Comparison of ENCODE assay signal across 9 cellular contexts in the genomic region with DNA sequence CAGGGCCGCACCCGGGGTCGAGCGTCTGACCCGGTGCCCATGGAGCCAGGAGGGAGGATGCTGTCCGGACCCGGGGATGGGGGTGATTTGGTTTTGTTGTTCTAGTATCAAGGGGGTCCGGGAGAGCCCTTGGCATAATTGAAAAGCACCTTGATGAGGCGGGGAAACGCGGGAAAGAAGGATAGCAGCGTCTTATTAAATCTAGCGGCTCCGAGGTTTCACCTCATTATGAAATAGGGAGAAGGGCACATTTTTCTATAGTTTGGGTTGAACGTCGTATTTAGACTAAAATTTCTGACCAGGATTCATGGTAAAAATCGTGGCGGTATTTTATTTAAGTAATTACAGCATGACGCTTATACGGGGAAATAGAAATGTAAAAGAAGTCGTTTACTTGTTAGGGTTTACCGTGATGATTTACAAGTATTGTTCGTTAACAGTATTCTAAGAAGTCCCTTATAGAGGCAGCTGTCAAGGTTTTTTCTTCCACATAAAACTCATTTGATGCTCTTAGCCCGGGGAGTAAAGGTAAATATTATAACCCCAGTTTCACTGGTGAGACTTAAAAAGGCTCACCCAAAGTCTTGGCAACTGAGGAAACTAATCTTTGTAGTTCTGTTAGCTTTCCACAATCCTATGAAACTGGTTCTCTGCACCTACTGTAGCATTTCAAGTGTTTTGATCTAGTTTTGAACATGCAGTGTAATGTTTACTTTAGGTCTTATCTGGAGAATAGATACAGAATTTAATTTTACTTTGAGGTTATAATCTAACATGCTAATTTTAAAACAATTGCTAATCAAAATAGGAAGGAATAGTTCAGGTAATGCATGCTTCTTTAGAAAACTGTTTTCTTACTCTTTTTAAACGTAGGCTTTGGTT. TPM values are rescaled to one million over a fixed set of nuclear protein-coding genes. Genes with fewer than 3 reads are reported as not detected.
DNase-seq lines count a peak whose midpoint lies in the region; ATAC-seq and TF ChIP-seq lines count a peak whose summit lies in the region.
"Had no signal": no experiment of that assay in that cellular context is flagged by ENCODE, and none has a peak within 500 bp of the region (broad histone marks: within the 10 kb centered on the region; RNA-seq: fewer than 3 reads in every experiment).

No MANE protein-coding gene starts in this region.

- peaks cover 19% of the 10 kb centered on the region for H3K36me3 Mint-ChIP-seq in nephron progenitor cell (ENCODE audit: low read depth)

- H3K27ac Mint-ChIP-seq in nephron progenitor cell = peak overlapping the region; percentile 100

- no peaks in the 10 kb centered on the region for H3K9me3 Mint-ChIP-seq in nephron progenitor cell

- peaks cover 25% of the 10 kb centered on the region for H3K4me1 Mint-ChIP-seq in nephron progenitor cell

- DNase-seq in G401 (ENCODE audit: low spot score) (peak; percentile 37), NCI-H748 (lab: John Stamatoyannopoulos, UW; ENCODE audit: unreplicated experiment) (peak; percentile 73), dermis blood vessel endothelial cell (peak; percentile 17), nephron progenitor cell (no peak), dedifferentiated amniotic fluid mesenchymal stem cell (ENCODE audit: extremely low spot score) (no peak), DMS153 (lab: John Stamatoyannopoulos, UW) (no peak), omental fat pad (ENCODE audit: low spot score) (no peak), midbrain (lab: John Stamatoyannopoulos, UW) (no peak)

- TF ChIP-seq CTCF in nephron progenitor cell (IDR thresholded peaks at IDR 0.05) (no peak), omental fat pad (IDR thresholded peaks at IDR 0.05) (no peak)

- no peak for ATAC-seq in omental fat pad (ENCODE audit: low FRiP score)

- H3K27me3 Mint-ChIP-seq in nephron progenitor cell (ENCODE audit: low read depth, poor library complexity) = peaks cover 3% of the 10 kb centered on the region

- in situ Hi-C loops in G401 (cut with HindIII; ENCODE audit: low sequenced_read_pairs) = no loop called here

- peak overlapping the region; percentile 99 for H3K4me3 Mint-ChIP-seq in nephron progenitor cell

RNA-seq across cellular contexts. Expression of a gene that starts 0.8 kb away (rescaled TPM):
- 15.0 and 26.3 TPM in 2 replicates for total RNA-seq in G401 (2014; rRNA removed; shearing (Covaris generic))
- total RNA-seq in dermis blood vessel endothelial cell (21.4 and 31.5 TPM in 2 replicates), omental fat pad (10 to 100 TPM; 44.2 to 88.7 (median 55.2) TPM)

RNA-seq across cellular contexts. Expression of a gene that starts 12.5 kb away (rescaled TPM):
- 32.1 and 49.0 TPM in 2 replicates for total RNA-seq in G401 (2014; rRNA removed; shearing (Covaris generic))
- 33.2 and 35.4 TPM in 2 replicates for total RNA-seq in dermis blood vessel endothelial cell
- 10 to 100 TPM; 55.7 to 82.4 (median 61.8) TPM for total RNA-seq in omental fat pad

RNA-seq across cellular contexts. Expression of a gene that starts 47.2 kb away (rescaled TPM):
- not detected in 2 replicates for total RNA-seq in G401 (2014; rRNA removed; shearing (Covaris generic))
- not detected in 2 replicates for total RNA-seq in dermis blood vessel endothelial cell
- total RNA-seq in omental fat pad = not detected
- total RNA-seq: SK-MEL-5 had no signal

Comparison
In these comparisons a context has a peak if more than half of its experiments do, and no peak if none do; other contexts are left out.
1. DNase-seq: peak in G401 (single experiment), NCI-H748 (single experiment) and dermis blood vessel endothelial cell (single experiment); none in nephron progenitor cell (single experiment), dedifferentiated amniotic fluid mesenchymal stem cell (single experiment), DMS153 (single experiment), omental fat pad (single experiment) and midbrain (single experiment).